1 cellular context compared by ENCODE assay signal in the genomic region with DNA sequence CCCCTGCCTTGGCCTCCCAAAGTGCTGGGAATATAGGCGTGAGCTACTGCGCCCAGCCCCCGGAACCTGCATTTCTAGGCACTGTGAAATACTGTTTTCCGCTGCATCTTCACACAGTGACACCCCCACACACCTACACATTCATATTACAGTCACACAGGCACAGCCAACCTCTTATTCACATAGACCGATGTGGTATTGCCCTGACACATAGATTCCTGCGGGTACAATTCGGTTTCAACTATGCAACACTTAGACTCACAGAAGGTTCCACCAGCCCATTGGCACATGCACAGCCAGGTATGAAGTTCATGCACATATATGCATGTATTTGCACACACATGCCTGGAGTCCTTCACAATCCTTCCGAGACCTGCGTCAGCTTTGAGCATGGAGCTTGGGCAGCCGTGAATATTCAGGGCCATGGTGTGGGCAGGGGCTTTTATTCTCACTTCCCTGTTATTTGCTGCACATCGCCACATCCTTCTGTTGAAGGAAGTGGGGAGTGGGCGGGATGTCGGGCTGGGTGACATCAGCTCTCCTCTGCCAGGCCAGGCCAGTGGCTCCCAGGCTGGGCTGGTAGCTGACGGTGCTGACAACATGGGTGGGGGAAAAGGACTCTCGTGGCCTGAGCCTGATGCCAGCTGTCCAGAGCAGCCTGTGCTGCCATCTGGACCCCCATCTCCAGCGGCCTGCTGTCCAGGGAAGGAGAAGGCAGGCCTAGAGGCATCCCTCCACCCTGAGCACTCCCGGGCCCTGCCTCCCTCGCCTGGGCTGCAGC.
TF ChIP-seq lines count a peak whose summit lies in the region.

No MANE protein-coding gene starts in this region.

TF ChIP-seq in GM12878, 131 proteins besides CTCF, POLR2A, EP300 and RAD21 (continued from another document and continues in another):
- TF ChIP-seq MEF2B (IDR thresholded peaks at IDR 0.05; ENCODE audit: partially characterized antibody, poor library complexity, severe bottlenecking), result peak; percentile 61
- TF ChIP-seq CREB1 (IDR thresholded peaks at IDR 0.05; ENCODE audit: low read depth), result peak; percentile 60; the same call in 1 of the 2 replicates
- peak; percentile 81 for TF ChIP-seq RUNX3 (IDR thresholded peaks at IDR 0.05; ENCODE audit: low read length)
- TF ChIP-seq YY1 (IDR thresholded peaks at IDR 0.05; ENCODE audit: low read depth, low read length), result no peak
- TF ChIP-seq NR2C2 (IDR thresholded peaks at IDR 0.05; ENCODE audit: borderline replicate concordance, control insufficient read depth, insufficient read length, low read depth), result no peak
- TF ChIP-seq, protein P1, sequence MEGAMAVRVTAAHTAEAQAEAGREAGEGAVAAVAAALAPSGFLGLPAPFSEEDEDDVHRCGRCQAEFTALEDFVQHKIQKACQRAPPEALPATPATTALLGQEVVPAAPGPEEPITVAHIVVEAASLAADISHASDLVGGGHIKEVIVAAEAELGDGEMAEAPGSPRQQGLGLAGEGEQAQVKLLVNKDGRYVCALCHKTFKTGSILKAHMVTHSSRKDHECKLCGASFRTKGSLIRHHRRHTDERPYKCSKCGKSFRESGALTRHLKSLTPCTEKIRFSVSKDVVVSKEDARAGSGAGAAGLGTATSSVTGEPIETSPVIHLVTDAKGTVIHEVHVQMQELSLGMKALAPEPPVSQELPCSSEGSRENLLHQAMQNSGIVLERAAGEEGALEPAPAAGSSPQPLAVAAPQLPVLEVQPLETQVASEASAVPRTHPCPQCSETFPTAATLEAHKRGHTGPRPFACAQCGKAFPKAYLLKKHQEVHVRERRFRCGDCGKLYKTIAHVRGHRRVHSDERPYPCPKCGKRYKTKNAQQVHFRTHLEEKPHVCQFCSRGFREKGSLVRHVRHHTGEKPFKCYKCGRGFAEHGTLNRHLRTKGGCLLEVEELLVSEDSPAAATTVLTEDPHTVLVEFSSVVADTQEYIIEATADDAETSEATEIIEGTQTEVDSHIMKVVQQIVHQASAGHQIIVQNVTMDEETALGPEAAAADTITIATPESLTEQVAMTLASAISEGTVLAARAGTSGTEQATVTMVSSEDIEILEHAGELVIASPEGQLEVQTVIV (IDR thresholded peaks at IDR 0.05; ENCODE audit: borderline replicate concordance, partially characterized antibody), result no peak
- TF ChIP-seq, protein P2, sequence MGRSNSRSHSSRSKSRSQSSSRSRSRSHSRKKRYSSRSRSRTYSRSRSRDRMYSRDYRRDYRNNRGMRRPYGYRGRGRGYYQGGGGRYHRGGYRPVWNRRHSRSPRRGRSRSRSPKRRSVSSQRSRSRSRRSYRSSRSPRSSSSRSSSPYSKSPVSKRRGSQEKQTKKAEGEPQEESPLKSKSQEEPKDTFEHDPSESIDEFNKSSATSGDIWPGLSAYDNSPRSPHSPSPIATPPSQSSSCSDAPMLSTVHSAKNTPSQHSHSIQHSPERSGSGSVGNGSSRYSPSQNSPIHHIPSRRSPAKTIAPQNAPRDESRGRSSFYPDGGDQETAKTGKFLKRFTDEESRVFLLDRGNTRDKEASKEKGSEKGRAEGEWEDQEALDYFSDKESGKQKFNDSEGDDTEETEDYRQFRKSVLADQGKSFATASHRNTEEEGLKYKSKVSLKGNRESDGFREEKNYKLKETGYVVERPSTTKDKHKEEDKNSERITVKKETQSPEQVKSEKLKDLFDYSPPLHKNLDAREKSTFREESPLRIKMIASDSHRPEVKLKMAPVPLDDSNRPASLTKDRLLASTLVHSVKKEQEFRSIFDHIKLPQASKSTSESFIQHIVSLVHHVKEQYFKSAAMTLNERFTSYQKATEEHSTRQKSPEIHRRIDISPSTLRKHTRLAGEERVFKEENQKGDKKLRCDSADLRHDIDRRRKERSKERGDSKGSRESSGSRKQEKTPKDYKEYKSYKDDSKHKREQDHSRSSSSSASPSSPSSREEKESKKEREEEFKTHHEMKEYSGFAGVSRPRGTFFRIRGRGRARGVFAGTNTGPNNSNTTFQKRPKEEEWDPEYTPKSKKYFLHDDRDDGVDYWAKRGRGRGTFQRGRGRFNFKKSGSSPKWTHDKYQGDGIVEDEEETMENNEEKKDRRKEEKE (IDR thresholded peaks at IDR 0.05), result no peak
- peak; percentile 85 to 87 for TF ChIP-seq IKZF2 (IDR thresholded peaks at IDR 0.05)
- TF ChIP-seq, protein P3, sequence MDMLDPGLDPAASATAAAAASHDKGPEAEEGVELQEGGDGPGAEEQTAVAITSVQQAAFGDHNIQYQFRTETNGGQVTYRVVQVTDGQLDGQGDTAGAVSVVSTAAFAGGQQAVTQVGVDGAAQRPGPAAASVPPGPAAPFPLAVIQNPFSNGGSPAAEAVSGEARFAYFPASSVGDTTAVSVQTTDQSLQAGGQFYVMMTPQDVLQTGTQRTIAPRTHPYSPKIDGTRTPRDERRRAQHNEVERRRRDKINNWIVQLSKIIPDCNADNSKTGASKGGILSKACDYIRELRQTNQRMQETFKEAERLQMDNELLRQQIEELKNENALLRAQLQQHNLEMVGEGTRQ (IDR thresholded peaks at IDR 0.05; ENCODE audit: borderline replicate concordance, low read depth, low read length), result no peak
- TF ChIP-seq HCFC1 (IDR thresholded peaks at IDR 0.05; ENCODE audit: low read length), result no peak
- TF ChIP-seq, protein P4, sequence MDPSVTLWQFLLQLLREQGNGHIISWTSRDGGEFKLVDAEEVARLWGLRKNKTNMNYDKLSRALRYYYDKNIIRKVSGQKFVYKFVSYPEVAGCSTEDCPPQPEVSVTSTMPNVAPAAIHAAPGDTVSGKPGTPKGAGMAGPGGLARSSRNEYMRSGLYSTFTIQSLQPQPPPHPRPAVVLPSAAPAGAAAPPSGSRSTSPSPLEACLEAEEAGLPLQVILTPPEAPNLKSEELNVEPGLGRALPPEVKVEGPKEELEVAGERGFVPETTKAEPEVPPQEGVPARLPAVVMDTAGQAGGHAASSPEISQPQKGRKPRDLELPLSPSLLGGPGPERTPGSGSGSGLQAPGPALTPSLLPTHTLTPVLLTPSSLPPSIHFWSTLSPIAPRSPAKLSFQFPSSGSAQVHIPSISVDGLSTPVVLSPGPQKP (IDR thresholded peaks at IDR 0.05; ENCODE audit: low read depth, low read length), result 0 out of 2 replicates have a peak, but pooled peaks have one; percentile 27
- TF ChIP-seq CREM (IDR thresholded peaks at IDR 0.05; ENCODE audit: low read depth), result 0 out of 2 replicates have a peak, but pooled peaks have one; percentile 60
- TF ChIP-seq CHD4 (IDR thresholded peaks at IDR 0.05), result no peak
- no peak for TF ChIP-seq NRF1 (conservative IDR thresholded peaks at IDR 0.05; ENCODE audit: low read depth, low read length)
- no peak; the same call in 1 of the 2 replicates for TF ChIP-seq ZBED1 (IDR thresholded peaks at IDR 0.05; ENCODE audit: borderline replicate concordance)
- TF ChIP-seq, protein P5, sequence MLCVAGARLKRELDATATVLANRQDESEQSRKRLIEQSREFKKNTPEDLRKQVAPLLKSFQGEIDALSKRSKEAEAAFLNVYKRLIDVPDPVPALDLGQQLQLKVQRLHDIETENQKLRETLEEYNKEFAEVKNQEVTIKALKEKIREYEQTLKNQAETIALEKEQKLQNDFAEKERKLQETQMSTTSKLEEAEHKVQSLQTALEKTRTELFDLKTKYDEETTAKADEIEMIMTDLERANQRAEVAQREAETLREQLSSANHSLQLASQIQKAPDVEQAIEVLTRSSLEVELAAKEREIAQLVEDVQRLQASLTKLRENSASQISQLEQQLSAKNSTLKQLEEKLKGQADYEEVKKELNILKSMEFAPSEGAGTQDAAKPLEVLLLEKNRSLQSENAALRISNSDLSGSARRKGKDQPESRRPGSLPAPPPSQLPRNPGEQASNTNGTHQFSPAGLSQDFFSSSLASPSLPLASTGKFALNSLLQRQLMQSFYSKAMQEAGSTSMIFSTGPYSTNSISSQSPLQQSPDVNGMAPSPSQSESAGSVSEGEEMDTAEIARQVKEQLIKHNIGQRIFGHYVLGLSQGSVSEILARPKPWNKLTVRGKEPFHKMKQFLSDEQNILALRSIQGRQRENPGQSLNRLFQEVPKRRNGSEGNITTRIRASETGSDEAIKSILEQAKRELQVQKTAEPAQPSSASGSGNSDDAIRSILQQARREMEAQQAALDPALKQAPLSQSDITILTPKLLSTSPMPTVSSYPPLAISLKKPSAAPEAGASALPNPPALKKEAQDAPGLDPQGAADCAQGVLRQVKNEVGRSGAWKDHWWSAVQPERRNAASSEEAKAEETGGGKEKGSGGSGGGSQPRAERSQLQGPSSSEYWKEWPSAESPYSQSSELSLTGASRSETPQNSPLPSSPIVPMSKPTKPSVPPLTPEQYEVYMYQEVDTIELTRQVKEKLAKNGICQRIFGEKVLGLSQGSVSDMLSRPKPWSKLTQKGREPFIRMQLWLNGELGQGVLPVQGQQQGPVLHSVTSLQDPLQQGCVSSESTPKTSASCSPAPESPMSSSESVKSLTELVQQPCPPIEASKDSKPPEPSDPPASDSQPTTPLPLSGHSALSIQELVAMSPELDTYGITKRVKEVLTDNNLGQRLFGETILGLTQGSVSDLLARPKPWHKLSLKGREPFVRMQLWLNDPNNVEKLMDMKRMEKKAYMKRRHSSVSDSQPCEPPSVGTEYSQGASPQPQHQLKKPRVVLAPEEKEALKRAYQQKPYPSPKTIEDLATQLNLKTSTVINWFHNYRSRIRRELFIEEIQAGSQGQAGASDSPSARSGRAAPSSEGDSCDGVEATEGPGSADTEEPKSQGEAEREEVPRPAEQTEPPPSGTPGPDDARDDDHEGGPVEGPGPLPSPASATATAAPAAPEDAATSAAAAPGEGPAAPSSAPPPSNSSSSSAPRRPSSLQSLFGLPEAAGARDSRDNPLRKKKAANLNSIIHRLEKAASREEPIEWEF (IDR thresholded peaks at IDR 0.05; ENCODE audit: insufficient replicate concordance, low read depth, low read length), result no peak
- TF ChIP-seq, protein P6, sequence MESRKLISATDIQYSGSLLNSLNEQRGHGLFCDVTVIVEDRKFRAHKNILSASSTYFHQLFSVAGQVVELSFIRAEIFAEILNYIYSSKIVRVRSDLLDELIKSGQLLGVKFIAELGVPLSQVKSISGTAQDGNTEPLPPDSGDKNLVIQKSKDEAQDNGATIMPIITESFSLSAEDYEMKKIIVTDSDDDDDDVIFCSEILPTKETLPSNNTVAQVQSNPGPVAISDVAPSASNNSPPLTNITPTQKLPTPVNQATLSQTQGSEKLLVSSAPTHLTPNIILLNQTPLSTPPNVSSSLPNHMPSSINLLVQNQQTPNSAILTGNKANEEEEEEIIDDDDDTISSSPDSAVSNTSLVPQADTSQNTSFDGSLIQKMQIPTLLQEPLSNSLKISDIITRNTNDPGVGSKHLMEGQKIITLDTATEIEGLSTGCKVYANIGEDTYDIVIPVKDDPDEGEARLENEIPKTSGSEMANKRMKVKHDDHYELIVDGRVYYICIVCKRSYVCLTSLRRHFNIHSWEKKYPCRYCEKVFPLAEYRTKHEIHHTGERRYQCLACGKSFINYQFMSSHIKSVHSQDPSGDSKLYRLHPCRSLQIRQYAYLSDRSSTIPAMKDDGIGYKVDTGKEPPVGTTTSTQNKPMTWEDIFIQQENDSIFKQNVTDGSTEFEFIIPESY (IDR thresholded peaks at IDR 0.05), result no peak
- TF ChIP-seq KLF5 (IDR thresholded peaks at IDR 0.05; ENCODE audit: partially characterized antibody), result no peak
- TF ChIP-seq, protein P7, sequence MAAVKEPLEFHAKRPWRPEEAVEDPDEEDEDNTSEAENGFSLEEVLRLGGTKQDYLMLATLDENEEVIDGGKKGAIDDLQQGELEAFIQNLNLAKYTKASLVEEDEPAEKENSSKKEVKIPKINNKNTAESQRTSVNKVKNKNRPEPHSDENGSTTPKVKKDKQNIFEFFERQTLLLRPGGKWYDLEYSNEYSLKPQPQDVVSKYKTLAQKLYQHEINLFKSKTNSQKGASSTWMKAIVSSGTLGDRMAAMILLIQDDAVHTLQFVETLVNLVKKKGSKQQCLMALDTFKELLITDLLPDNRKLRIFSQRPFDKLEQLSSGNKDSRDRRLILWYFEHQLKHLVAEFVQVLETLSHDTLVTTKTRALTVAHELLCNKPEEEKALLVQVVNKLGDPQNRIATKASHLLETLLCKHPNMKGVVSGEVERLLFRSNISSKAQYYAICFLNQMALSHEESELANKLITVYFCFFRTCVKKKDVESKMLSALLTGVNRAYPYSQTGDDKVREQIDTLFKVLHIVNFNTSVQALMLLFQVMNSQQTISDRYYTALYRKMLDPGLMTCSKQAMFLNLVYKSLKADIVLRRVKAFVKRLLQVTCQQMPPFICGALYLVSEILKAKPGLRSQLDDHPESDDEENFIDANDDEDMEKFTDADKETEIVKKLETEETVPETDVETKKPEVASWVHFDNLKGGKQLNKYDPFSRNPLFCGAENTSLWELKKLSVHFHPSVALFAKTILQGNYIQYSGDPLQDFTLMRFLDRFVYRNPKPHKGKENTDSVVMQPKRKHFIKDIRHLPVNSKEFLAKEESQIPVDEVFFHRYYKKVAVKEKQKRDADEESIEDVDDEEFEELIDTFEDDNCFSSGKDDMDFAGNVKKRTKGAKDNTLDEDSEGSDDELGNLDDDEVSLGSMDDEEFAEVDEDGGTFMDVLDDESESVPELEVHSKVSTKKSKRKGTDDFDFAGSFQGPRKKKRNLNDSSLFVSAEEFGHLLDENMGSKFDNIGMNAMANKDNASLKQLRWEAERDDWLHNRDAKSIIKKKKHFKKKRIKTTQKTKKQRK (IDR thresholded peaks at IDR 0.05; ENCODE audit: low read depth, low read length), result no peak
- TF ChIP-seq EZH2 (IDR thresholded peaks at IDR 0.05; ENCODE audit: borderline replicate concordance, control insufficient read depth, low read depth, low read length), result no peak
- TF ChIP-seq KDM1A (IDR thresholded peaks at IDR 0.05; ENCODE audit: borderline replicate concordance), result no peak
- peak; percentile 93 for TF ChIP-seq IKZF1 (conservative IDR thresholded peaks at IDR 0.05)
- TF ChIP-seq SRF (IDR thresholded peaks at IDR 0.05; ENCODE audit: low read depth in 2 of 2, low read length in 2 of 2), result no peak
- no peak; the same call in 1 of the 2 replicates for TF ChIP-seq BMI1 (IDR thresholded peaks at IDR 0.05; ENCODE audit: borderline replicate concordance)
- TF ChIP-seq CBFB (IDR thresholded peaks at IDR 0.05; ENCODE audit: low read depth), result no peak
- TF ChIP-seq, protein P8, sequence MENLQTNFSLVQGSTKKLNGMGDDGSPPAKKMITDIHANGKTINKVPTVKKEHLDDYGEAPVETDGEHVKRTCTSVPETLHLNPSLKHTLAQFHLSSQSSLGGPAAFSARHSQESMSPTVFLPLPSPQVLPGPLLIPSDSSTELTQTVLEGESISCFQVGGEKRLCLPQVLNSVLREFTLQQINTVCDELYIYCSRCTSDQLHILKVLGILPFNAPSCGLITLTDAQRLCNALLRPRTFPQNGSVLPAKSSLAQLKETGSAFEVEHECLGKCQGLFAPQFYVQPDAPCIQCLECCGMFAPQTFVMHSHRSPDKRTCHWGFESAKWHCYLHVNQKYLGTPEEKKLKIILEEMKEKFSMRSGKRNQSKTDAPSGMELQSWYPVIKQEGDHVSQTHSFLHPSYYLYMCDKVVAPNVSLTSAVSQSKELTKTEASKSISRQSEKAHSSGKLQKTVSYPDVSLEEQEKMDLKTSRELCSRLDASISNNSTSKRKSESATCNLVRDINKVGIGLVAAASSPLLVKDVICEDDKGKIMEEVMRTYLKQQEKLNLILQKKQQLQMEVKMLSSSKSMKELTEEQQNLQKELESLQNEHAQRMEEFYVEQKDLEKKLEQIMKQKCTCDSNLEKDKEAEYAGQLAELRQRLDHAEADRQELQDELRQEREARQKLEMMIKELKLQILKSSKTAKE (IDR thresholded peaks at IDR 0.05; ENCODE audit: low read depth, poor library complexity, severe bottlenecking), result peak; percentile 14
- TF ChIP-seq, protein P9, sequence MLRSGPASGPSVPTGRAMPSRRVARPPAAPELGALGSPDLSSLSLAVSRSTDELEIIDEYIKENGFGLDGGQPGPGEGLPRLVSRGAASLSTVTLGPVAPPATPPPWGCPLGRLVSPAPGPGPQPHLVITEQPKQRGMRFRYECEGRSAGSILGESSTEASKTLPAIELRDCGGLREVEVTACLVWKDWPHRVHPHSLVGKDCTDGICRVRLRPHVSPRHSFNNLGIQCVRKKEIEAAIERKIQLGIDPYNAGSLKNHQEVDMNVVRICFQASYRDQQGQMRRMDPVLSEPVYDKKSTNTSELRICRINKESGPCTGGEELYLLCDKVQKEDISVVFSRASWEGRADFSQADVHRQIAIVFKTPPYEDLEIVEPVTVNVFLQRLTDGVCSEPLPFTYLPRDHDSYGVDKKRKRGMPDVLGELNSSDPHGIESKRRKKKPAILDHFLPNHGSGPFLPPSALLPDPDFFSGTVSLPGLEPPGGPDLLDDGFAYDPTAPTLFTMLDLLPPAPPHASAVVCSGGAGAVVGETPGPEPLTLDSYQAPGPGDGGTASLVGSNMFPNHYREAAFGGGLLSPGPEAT (IDR thresholded peaks at IDR 0.05; ENCODE audit: low read depth), result peak; percentile 78
